Comparison of ENCODE assay signal across 1 cellular context in the genomic region with DNA sequence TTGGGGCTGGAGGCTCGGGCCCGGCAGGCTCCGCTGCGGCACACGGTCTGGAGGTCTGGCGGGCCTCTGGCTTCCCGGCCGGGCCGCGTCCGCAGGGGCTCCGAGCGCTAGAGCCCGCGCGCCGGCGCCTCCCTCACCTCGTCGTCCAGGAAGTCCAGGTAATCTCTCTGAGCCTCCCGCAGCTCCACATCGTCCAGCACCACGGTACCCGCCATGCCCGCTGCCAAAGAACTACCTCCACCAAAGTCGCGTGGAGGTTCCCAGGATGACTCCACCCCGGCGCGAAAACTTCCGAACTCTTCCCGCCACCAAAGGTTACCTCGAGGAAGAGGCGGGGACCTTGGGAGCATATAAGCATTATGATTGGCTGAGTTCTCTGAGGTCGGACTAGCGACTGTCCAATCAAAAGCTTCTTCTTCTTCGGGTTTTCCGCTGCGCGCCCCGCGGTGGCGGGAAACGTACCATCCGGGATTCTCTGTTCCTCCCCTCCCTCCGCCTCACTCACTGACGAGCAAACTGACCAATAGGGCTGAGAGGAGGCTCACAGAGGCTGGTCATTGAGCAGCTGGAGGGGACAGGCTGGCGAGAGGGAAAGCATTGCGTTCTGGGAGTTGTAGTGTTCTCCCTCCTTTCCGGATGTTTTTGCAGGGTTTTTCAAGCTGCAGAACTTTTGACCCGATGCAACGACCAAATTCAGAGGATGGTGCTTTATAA.
TF ChIP-seq lines count a peak whose summit lies in the region.

TSS of gene MCM3 (minus strand) at position 283 of the 714 bp plus-strand sequence. CDS start at position 215, 68 bp downstream.

TF ChIP-seq in K562, 482 proteins besides CTCF, POLR2A, EP300 and RAD21 (continued from another document):
- TF ChIP-seq, protein P1, sequence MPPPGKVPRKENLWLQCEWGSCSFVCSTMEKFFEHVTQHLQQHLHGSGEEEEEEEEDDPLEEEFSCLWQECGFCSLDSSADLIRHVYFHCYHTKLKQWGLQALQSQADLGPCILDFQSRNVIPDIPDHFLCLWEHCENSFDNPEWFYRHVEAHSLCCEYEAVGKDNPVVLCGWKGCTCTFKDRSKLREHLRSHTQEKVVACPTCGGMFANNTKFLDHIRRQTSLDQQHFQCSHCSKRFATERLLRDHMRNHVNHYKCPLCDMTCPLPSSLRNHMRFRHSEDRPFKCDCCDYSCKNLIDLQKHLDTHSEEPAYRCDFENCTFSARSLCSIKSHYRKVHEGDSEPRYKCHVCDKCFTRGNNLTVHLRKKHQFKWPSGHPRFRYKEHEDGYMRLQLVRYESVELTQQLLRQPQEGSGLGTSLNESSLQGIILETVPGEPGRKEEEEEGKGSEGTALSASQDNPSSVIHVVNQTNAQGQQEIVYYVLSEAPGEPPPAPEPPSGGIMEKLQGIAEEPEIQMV (tag; conservative IDR thresholded peaks at IDR 0.05; ENCODE audit: low read depth) = no peak
- TF ChIP-seq RB1 (IDR thresholded peaks at IDR 0.05; ENCODE audit: low read depth) (peak; percentile 95), THRAP3 (IDR thresholded peaks at IDR 0.05; ENCODE audit: borderline replicate concordance) (no peak), ADNP (tag; IDR thresholded peaks at IDR 0.05) (no peak), NBN (IDR thresholded peaks at IDR 0.05; ENCODE audit: low read depth) (no peak), ELK1 (CRISPR knock-in tag; IDR thresholded peaks at IDR 0.05) (no peak), HDGF (IDR thresholded peaks at IDR 0.05) (no peak), ZNF551 (CRISPR knock-in tag; IDR thresholded peaks at IDR 0.05) (no peak), ZNF699 (CRISPR knock-in tag; IDR thresholded peaks at IDR 0.05; ENCODE audit: insufficient replicate concordance) (no peak), SMAD4 (CRISPR knock-in tag; conservative IDR thresholded peaks at IDR 0.05) (peak; percentile 57; the same call in 1 of the 2 replicates), HNRNPH1 (optimal IDR thresholded peaks at IDR 0.05; ENCODE audit: low read depth, low read length) (no peak), U2AF2 (optimal IDR thresholded peaks at IDR 0.05; ENCODE audit: low read depth, low read length) (no peak)
- TF ChIP-seq, protein P2, sequence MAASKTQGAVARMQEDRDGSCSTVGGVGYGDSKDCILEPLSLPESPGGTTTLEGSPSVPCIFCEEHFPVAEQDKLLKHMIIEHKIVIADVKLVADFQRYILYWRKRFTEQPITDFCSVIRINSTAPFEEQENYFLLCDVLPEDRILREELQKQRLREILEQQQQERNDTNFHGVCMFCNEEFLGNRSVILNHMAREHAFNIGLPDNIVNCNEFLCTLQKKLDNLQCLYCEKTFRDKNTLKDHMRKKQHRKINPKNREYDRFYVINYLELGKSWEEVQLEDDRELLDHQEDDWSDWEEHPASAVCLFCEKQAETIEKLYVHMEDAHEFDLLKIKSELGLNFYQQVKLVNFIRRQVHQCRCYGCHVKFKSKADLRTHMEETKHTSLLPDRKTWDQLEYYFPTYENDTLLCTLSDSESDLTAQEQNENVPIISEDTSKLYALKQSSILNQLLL (CRISPR knock-in tag; IDR thresholded peaks at IDR 0.05; ENCODE audit: borderline replicate concordance) = no peak
- TF ChIP-seq, protein P3, sequence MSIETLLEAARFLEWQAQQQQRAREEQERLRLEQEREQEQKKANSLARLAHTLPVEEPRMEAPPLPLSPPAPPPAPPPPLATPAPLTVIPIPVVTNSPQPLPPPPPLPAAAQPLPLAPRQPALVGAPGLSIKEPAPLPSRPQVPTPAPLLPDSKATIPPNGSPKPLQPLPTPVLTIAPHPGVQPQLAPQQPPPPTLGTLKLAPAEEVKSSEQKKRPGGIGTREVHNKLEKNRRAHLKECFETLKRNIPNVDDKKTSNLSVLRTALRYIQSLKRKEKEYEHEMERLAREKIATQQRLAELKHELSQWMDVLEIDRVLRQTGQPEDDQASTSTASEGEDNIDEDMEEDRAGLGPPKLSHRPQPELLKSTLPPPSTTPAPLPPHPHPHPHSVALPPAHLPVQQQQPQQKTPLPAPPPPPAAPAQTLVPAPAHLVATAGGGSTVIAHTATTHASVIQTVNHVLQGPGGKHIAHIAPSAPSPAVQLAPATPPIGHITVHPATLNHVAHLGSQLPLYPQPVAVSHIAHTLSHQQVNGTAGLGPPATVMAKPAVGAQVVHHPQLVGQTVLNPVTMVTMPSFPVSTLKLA (conservative IDR thresholded peaks at IDR 0.05) = peak; percentile 85 to 96
